ENCODE assay signal across 28 cellular contexts in genomic region chr12:131000000-131000486, GRCh38. TPM values are rescaled to one million over a fixed set of nuclear protein-coding genes. Genes with fewer than 3 reads are reported as not detected.
"Had no signal": no experiment of that assay in that cellular context is flagged by ENCODE, and none has a peak within 500 bp of the region (broad histone marks: within the 10 kb centered on the region; RNA-seq: fewer than 3 reads in every experiment).

No MANE protein-coding gene starts in this region.

- H3K27me3 ChIP-seq: foreskin keratinocyte, pancreas, sigmoid colon, upper lobe of left lung had no signal

- H3K9me3 Mint-ChIP-seq: activated naive CD8-positive, alpha-beta T cell treated with anti-CD3 and anti-CD28 coated beads, Interleukin-2, amount 50 U/mL, for 24 hours had no signal

- H3K27ac Mint-ChIP-seq: activated naive CD4-positive, alpha-beta T cell treated with anti-CD3 and anti-CD28 coated beads, Interleukin-2, amount 10 ng/mL, durations not matched to agents 7 days and 5 days; activated naive CD8-positive, alpha-beta T cell treated with anti-CD3 and anti-CD28 coated beads, Interleukin-2, amount 50 U/mL, for 24 hours; endodermal cell; stimulated activated memory B cell treated with anti-CD40 and anti-IgM and Interleukin-4, amounts not matched to agents 10 μg/mL and 1 μg/mL and 100 μg/mL, for 72 hours had no signal

- H3K4me1 Mint-ChIP-seq: activated naive CD4-positive, alpha-beta T cell treated with anti-CD3 and anti-CD28 coated beads, Interleukin-2, amount 10 ng/mL, durations not matched to agents 7 days and 5 days; endodermal cell; stimulated activated memory B cell treated with anti-CD40 and anti-IgM and Interleukin-4, amounts not matched to agents 10 μg/mL and 1 μg/mL and 100 μg/mL, for 72 hours had no signal

- DNase-seq: activated CD4-positive, alpha-beta T cell treated with anti-CD3 and anti-CD28 coated beads, Interleukin-2, amount 50 U/mL, for 1 hour; activated CD8-positive, alpha-beta memory T cell treated with anti-CD3 and anti-CD28 coated beads for 24 hours; activated CD8-positive, alpha-beta memory T cell treated with anti-CD3 and anti-CD28 coated beads, Interleukin-2, amount 50 U/mL, for 48 hours; activated effector memory CD4-positive, alpha-beta T cell treated with Interleukin-2 at 50 U/mL for 16 hours; activated naive CD4-positive, alpha-beta T cell treated with anti-CD3 and anti-CD28 coated beads, Interleukin-2, amount 10 ng/mL, durations not matched to agents 7 days and 5 days; activated naive CD8-positive, alpha-beta T cell treated with anti-CD3 and anti-CD28 coated beads, Interleukin-2, amount 50 U/mL, for 24 hours; activated T-cell treated with anti-CD3 and anti-CD28 coated beads, Interleukin-2, amount 50 U/mL, for 48 hours; anterior cingulate cortex; caudate nucleus; endodermal cell; foreskin keratinocyte; hypothalamus; mesenchymal stem cell; mucosa of descending colon; naive B cell; pancreas; sigmoid colon; stimulated activated CD4-positive, alpha-beta T cell treated with anti-CD3 and anti-CD28 coated beads, Interleukin-4, amount 100 ng/mL, for 4 hours; SW 1271; upper lobe of left lung had no signal

- H3K27ac ChIP-seq: epithelial cell of prostate, foreskin keratinocyte, pancreas, sigmoid colon, thoracic aorta had no signal

- H3K4me3 ChIP-seq: mucosa of descending colon, pancreas, sigmoid colon, thoracic aorta, upper lobe of left lung had no signal

- H3K36me3 ChIP-seq: pancreas, sigmoid colon had no signal

- H3K36me3 Mint-ChIP-seq: activated naive CD4-positive, alpha-beta T cell treated with anti-CD3 and anti-CD28 coated beads, Interleukin-2, amount 10 ng/mL, durations not matched to agents 7 days and 5 days; naive B cell; stimulated activated memory B cell treated with anti-CD40 and anti-IgM and Interleukin-4, amounts not matched to agents 10 μg/mL and 1 μg/mL and 100 μg/mL, for 72 hours had no signal

- H3K4me3 Mint-ChIP-seq: activated naive CD4-positive, alpha-beta T cell treated with anti-CD3 and anti-CD28 coated beads, Interleukin-2, amount 10 ng/mL, durations not matched to agents 7 days and 5 days; activated naive CD8-positive, alpha-beta T cell treated with anti-CD3 and anti-CD28 coated beads, Interleukin-2, amount 50 U/mL, for 24 hours; brain; endodermal cell; naive B cell; neural crest cell; stimulated activated memory B cell treated with anti-CD40 and anti-IgM and Interleukin-4, amounts not matched to agents 10 μg/mL and 1 μg/mL and 100 μg/mL, for 72 hours had no signal

- H3K4me1 ChIP-seq: foreskin keratinocyte, pancreas had no signal

- ATAC-seq: activated CD4-positive, CD25-positive, alpha-beta regulatory T cell treated with anti-CD3 and anti-CD28 coated beads, Interleukin-2, amount 50 U/mL, for 24 hours; activated naive CD8-positive, alpha-beta T cell treated with anti-CD3 and anti-CD28 coated beads, Interleukin-2, amount 50 U/mL, for 24 hours; foreskin keratinocyte; left lobe of liver; mucosa of descending colon; pancreas; stimulated activated memory B cell treated with anti-CD40 and anti-IgM and Interleukin-4, amounts not matched to agents 10 μg/mL and 1 μg/mL and 100 μg/mL, for 72 hours had no signal

- H3K27me3 Mint-ChIP-seq: activated naive CD8-positive, alpha-beta T cell treated with anti-CD3 and anti-CD28 coated beads, Interleukin-2, amount 50 U/mL, for 24 hours; naive B cell had no signal

- H3K9me3 ChIP-seq: pancreas, sigmoid colon, thoracic aorta, upper lobe of left lung had no signal

RNA-seq across cellular contexts. Expression of gene ADGRD1, which starts 46.3 kb away (rescaled TPM):
- total RNA-seq: foreskin keratinocyte had no signal
- polyA plus RNA-seq: foreskin keratinocyte, keratinocyte had no signal
